ENCODE assay signal across 1 cellular context in genomic region chr1:205505076-205505729, GRCh38.
TF ChIP-seq lines count a peak whose summit lies in the region.

No MANE protein-coding gene starts in this region.

TF ChIP-seq in GM23338, 12 proteins besides CTCF, POLR2A, EP300 and RAD21 (continued from another document):
- TF ChIP-seq REST (IDR thresholded peaks at IDR 0.05; ENCODE audit: unreplicated experiment), result no peak
- TF ChIP-seq NANOG (IDR thresholded peaks at IDR 0.05; ENCODE audit: borderline replicate concordance), result no peak
TF ChIP-seq in GM23338: peak in this region for 0.
